28 cellular contexts compared by ENCODE assay signal in the genomic region with DNA sequence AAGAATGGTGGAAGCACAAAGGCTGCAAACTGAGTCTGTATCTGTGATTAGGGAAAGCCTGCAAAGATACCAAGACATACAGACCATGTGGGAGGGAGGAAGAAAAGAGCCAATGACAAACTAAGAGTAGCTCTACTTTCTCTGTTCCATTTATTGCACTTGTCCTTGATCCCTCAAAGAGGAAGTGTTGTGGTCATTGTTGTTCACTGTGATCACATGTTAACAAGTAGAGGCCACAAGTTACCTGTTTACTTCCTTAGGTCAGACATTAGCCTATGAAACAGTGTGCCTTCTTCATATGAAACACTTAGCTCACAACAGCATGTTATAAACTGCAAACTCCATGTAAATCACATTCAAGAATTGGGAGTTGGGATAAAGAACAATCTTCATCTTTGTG.
"Had no signal": no experiment of that assay in that cellular context is flagged by ENCODE, and none has a peak within 500 bp of the region (broad histone marks: within the 10 kb centered on the region; RNA-seq: fewer than 3 reads in every experiment).

No MANE protein-coding gene starts in this region.

- H3K27ac Mint-ChIP-seq: activated CD4-positive, alpha-beta memory T cell treated with anti-CD3 and anti-CD28 coated beads, Interleukin-2, amount 10 ng/mL, durations not matched to agents 7 days and 5 days; activated CD4-positive, alpha-beta T cell treated with anti-CD3 and anti-CD28 coated beads, Interleukin-2, amount 10 ng/mL, durations not matched to agents 24 days and 14 days; activated T-cell treated with anti-CD3 and anti-CD28 coated beads, Interleukin-2, amount 50 U/mL, for 24 hours; dendritic cell treated with granulocyte-macrophage colony-stimulating factor and Interleukin-4, amounts not matched to agents 40 ng/mL and 50 ng/mL, for 4 days; endodermal cell; naive thymus-derived CD8-positive, alpha-beta T cell had no signal

- H3K4me3 Mint-ChIP-seq: activated CD4-positive, alpha-beta memory T cell treated with anti-CD3 and anti-CD28 coated beads, Interleukin-2, amount 10 ng/mL, durations not matched to agents 7 days and 5 days; activated CD4-positive, alpha-beta T cell treated with anti-CD3 and anti-CD28 coated beads, Interleukin-2, amount 10 ng/mL, durations not matched to agents 24 days and 14 days; activated T-cell treated with anti-CD3 and anti-CD28 coated beads, Interleukin-2, amount 50 U/mL, for 24 hours; dendritic cell treated with granulocyte-macrophage colony-stimulating factor and Interleukin-4, amounts not matched to agents 40 ng/mL and 50 ng/mL, for 4 days; endodermal cell; naive thymus-derived CD8-positive, alpha-beta T cell; neural crest cell had no signal

- H3K4me1 Mint-ChIP-seq: activated CD4-positive, alpha-beta memory T cell treated with anti-CD3 and anti-CD28 coated beads, Interleukin-2, amount 10 ng/mL, durations not matched to agents 7 days and 5 days; activated CD4-positive, alpha-beta T cell treated with anti-CD3 and anti-CD28 coated beads, Interleukin-2, amount 10 ng/mL, durations not matched to agents 24 days and 14 days; naive thymus-derived CD8-positive, alpha-beta T cell had no signal

- H3K9me3 Mint-ChIP-seq: activated CD4-positive, alpha-beta memory T cell treated with anti-CD3 and anti-CD28 coated beads, Interleukin-2, amount 10 ng/mL, durations not matched to agents 7 days and 5 days; activated CD4-positive, alpha-beta T cell treated with anti-CD3 and anti-CD28 coated beads, Interleukin-2, amount 10 ng/mL, durations not matched to agents 24 days and 14 days; activated T-cell treated with anti-CD3 and anti-CD28 coated beads, Interleukin-2, amount 50 U/mL, for 24 hours; dendritic cell treated with granulocyte-macrophage colony-stimulating factor and Interleukin-4, amounts not matched to agents 40 ng/mL and 50 ng/mL, for 4 days; endodermal cell; naive thymus-derived CD8-positive, alpha-beta T cell had no signal

- H3K36me3 Mint-ChIP-seq: naive thymus-derived CD8-positive, alpha-beta T cell had no signal

- ATAC-seq: foreskin keratinocyte; heart right ventricle; left lung; lower lobe of right lung; naive thymus-derived CD8-positive, alpha-beta T cell; pancreas; upper lobe of right lung had no signal

- DNase-seq: activated CD4-positive, alpha-beta memory T cell treated with anti-CD3 and anti-CD28 coated beads, Interleukin-2, amount 10 ng/mL, durations not matched to agents 7 days and 5 days; activated CD4-positive, alpha-beta T cell treated with anti-CD3 and anti-CD28 coated beads, Interleukin-2, amount 10 ng/mL, durations not matched to agents 24 days and 14 days; activated CD4-positive, CD25-positive, alpha-beta regulatory T cell treated with anti-CD3 and anti-CD28 coated beads, Interleukin-2, amount 50 U/mL, for 72 hours; activated CD8-positive, alpha-beta memory T cell treated with anti-CD3 and anti-CD28 coated beads, Interleukin-2, amount 50 U/mL, for 48 hours; activated gamma-delta T cell; activated naive CD4-positive, alpha-beta T cell treated with anti-CD3 and anti-CD28 coated beads, Interleukin-2, amount 50 U/mL, for 16 hours; activated T-cell treated with anti-CD3 and anti-CD28 coated beads, Interleukin-2, amount 50 U/mL, for 24 hours; amniotic stem cell; brain microvascular endothelial cell; caudate nucleus; endodermal cell; foreskin keratinocyte; heart right ventricle; left lung; lower lobe of right lung; mesenchymal stem cell; naive thymus-derived CD8-positive, alpha-beta T cell; nucleus accumbens; pancreas; retina; sigmoid colon; stimulated activated CD4-positive, alpha-beta T cell treated with anti-CD3 and anti-CD28 coated beads, Interleukin-1b, Interleukin-23, amount 100 ng/mL, for 48 hours; stimulated activated naive CD4-positive, alpha-beta T cell; T-helper 9 cell; tibial artery; upper lobe of right lung had no signal

- H3K27me3 Mint-ChIP-seq: activated CD4-positive, alpha-beta memory T cell treated with anti-CD3 and anti-CD28 coated beads, Interleukin-2, amount 10 ng/mL, durations not matched to agents 7 days and 5 days; activated CD4-positive, alpha-beta T cell treated with anti-CD3 and anti-CD28 coated beads, Interleukin-2, amount 10 ng/mL, durations not matched to agents 24 days and 14 days; activated T-cell treated with anti-CD3 and anti-CD28 coated beads, Interleukin-2, amount 50 U/mL, for 24 hours; dendritic cell treated with granulocyte-macrophage colony-stimulating factor and Interleukin-4, amounts not matched to agents 40 ng/mL and 50 ng/mL, for 4 days; naive thymus-derived CD8-positive, alpha-beta T cell had no signal
